Comparison of ENCODE assay signal across 1 cellular context in genomic region chr15:66908503-66909095, GRCh38.
A peak's percentile ranks its signal among the peaks of the same experiment; 100 is the strongest.
TF ChIP-seq lines count a peak whose summit lies in the region.

No MANE protein-coding gene starts in this region.

TF ChIP-seq in K562, 482 proteins besides CTCF, POLR2A, EP300 and RAD21 (continued from another document):
- TF ChIP-seq ZBTB40 (IDR thresholded peaks at IDR 0.05) = peak; percentile 69
- no peak for TF ChIP-seq ZBTB40 (CRISPR knock-in tag; IDR thresholded peaks at IDR 0.05)
- TF ChIP-seq FOXA3 (CRISPR knock-in tag; conservative IDR thresholded peaks at IDR 0.05 in 1 of 2, IDR thresholded peaks at IDR 0.05 in 1 of 2) = 0 out of 4 replicates have a peak, but pooled peaks of 1 of the 2 experiments have one; percentile 17
- TF ChIP-seq JUN (IDR thresholded peaks at IDR 0.05; ENCODE audit: borderline replicate concordance, low read depth, low read length) = no peak
- TF ChIP-seq JUN (CRISPR knock-in tag; IDR thresholded peaks at IDR 0.05; ENCODE audit: borderline replicate concordance) = no peak
